15 cellular contexts compared by ENCODE assay signal in the genomic region with DNA sequence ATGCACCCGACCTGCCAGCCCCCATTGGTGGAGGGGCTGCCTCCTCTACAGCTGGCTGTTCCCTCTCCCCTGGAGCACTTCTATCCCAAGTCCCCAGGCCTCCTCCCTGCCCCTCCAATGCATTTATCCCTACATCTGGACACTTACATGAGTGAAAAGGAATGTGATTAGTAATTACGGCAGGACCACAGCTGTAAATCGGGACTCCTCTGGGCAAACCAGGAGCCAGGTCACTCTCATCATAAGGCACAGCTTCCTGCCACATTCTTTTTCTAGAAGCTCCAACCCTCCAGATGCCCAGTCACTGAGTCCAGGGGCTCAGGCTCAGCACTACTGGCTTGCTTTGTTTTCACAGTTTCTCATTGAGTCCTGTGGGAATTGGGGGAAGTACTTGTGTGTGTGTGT. TPM values are rescaled to one million over a fixed set of nuclear protein-coding genes. Genes with fewer than 3 reads are reported as not detected.
DNase-seq lines count a peak whose midpoint lies in the region; ATAC-seq and TF ChIP-seq lines count a peak whose summit lies in the region.
"Had no signal": no experiment of that assay in that cellular context is flagged by ENCODE, and none has a peak within 500 bp of the region (broad histone marks: within the 10 kb centered on the region; RNA-seq: fewer than 3 reads in every experiment).

No MANE protein-coding gene starts in this region.

- no peaks in the 10 kb centered on the region for H3K79me1 ChIP-seq in H9 (ENCODE audit: insufficient read depth, low read depth, low read length, poor library complexity, severe bottlenecking)

- H4K91ac ChIP-seq in H9 (ENCODE audit: insufficient read length, low read depth, low read length): no peak overlapping the region

- H3T11ph ChIP-seq in H9 (ENCODE audit: low read length): no peak overlapping the region

- no peaks in the 10 kb centered on the region for H3K27me3 Mint-ChIP-seq in H9 (ENCODE audit: low read depth)

- H3K36me3 Mint-ChIP-seq in H9 (ENCODE audit: insufficient read depth in 1 of 3, low read depth in 3 of 3): no peaks in the 10 kb centered on the region
- H3K36me3 Mint-ChIP-seq: mesothelial cell of epicardium had no signal

- H3K79me2 ChIP-seq in H9 (ENCODE audit: insufficient read depth, low read length): no peaks in the 10 kb centered on the region
- H3K79me2 ChIP-seq: parathyroid adenoma had no signal

- 95% methylated on average over 3 of the region's 3 CpGs for WGBS in thymus
- no CpG with 5 or more reads among the region's 3 CpGs for WGBS in H9 (ENCODE audit: extremely low coverage, insufficient read length, low lambda C conversion rate)

- no peaks in the 10 kb centered on the region for H4K20me1 ChIP-seq in H9 (ENCODE audit: control insufficient read depth, insufficient read depth, insufficient read length)

- H2BK120ac ChIP-seq in H9 (ENCODE audit: low read depth, low read length, poor library complexity, severe bottlenecking): no peak overlapping the region

- no peak overlapping the region for H3K14ac ChIP-seq in H9 (ENCODE audit: insufficient read depth, low read length)

- no peak overlapping the region for H2BK5ac ChIP-seq in H9 (ENCODE audit: insufficient read length, low read length)

- H3K36me3 ChIP-seq in thymus (ENCODE audit: control insufficient read depth, insufficient read depth): no peaks in the 10 kb centered on the region
- H3K36me3 ChIP-seq: transverse colon had no signal

- no peaks in the 10 kb centered on the region for H3K9me3 ChIP-seq in thymus (ENCODE audit: control insufficient read depth)
- H3K9me3 ChIP-seq in H9 (ENCODE audit: control insufficient read depth, low read depth, low read length): no peaks in the 10 kb centered on the region
- H3K9me3 ChIP-seq: body of pancreas, transverse colon had no signal

- H3K9ac ChIP-seq in H9 (ENCODE audit: extremely low read depth, insufficient read length, low read length): no peak overlapping the region
- H3K9ac ChIP-seq: parathyroid adenoma had no signal

- H3K4ac ChIP-seq in H9 (ENCODE audit: low read depth, low read length): no peak overlapping the region

- no peak overlapping the region for H2BK12ac ChIP-seq in H9 (ENCODE audit: insufficient read length, low read depth, low read length)

- no peak overlapping the region for H2BK20ac ChIP-seq in H9 (ENCODE audit: low read depth, low read length, poor library complexity, severe bottlenecking)

- H3K4me3 ChIP-seq in fibroblast of villous mesenchyme (ENCODE audit: low read depth, low read length) (no peak overlapping the region), thymus (ENCODE audit: low read length) (no peak overlapping the region)
- H3K4me3 ChIP-seq: body of pancreas, transverse colon had no signal

- H3K23me2 ChIP-seq in H9 (ENCODE audit: insufficient read length, low read depth, low read length, poor library complexity, severe bottlenecking): no peaks in the 10 kb centered on the region

- H3K4me3 Mint-ChIP-seq in H9: no peak overlapping the region
- H3K4me3 Mint-ChIP-seq: activated T-helper 1 cell treated with anti-CD3 and anti-CD28 coated beads, Interleukin-12 subunit alpha, Interleukin-12 subunit beta, Interleukin-2, Interleukin-4 antibody, amounts not matched to agents 30 ng/mL and 10 ng/mL and 1 ng/mL, durations not matched to agents 14 hours and 24 hours and 36 hours; mesothelial cell of epicardium had no signal

- H4K8ac ChIP-seq in H9 (replicated peaks; ENCODE audit: insufficient read length, low read depth, low read length): no peak overlapping the region

- ATAC-seq in HG03039 (IDR thresholded peaks at IDR 0.05; ENCODE audit: unreplicated experiment): no peak
- ATAC-seq: body of pancreas had no signal

- no peak overlapping the region for H2AFZ ChIP-seq in H9 (ENCODE audit: low read length)
- H2AFZ ChIP-seq: parathyroid adenoma had no signal

- no peak overlapping the region for H2BK15ac ChIP-seq in H9 (ENCODE audit: low read depth, low read length)

- peak; percentile 10 for DNase-seq in NCI-H2171 treated with DMSO at 0.1 percent for 48 hours (lab: John Stamatoyannopoulos, UW)
- no peak for DNase-seq in NCI-H2171 (lab: John Stamatoyannopoulos, UW)
- peak; percentile 33 for DNase-seq in T1000 (lab: John Stamatoyannopoulos, UW)
- peak; percentile 56 for DNase-seq in fibroblast of villous mesenchyme (ENCODE audit: low read depth)
- no peak for DNase-seq in H9
- no peak for DNase-seq in activated CD4-positive, CD25-positive, alpha-beta regulatory T cell treated with anti-CD3 and anti-CD28 coated beads, Interleukin-2, amount 50 U/mL, for 72 hours
- DNase-seq: activated CD4-positive, alpha-beta T cell treated with anti-CD3 and anti-CD28 coated beads for 4 hours; body of pancreas; DMS153; transverse colon had no signal

- no peak overlapping the region for H3K4me2 ChIP-seq in H9 (ENCODE audit: insufficient read depth, insufficient read length, low read length)

- no peak overlapping the region for H3K23ac ChIP-seq in H9 (ENCODE audit: insufficient read length, low read depth, low read length)

- no peak overlapping the region for H2AK5ac ChIP-seq in H9 (ENCODE audit: insufficient read length, low read length)

- TF ChIP-seq CTCF in fibroblast of villous mesenchyme (IDR thresholded peaks at IDR 0.05; ENCODE audit: insufficient read depth, low read depth, low read length) (no peak), H9 (conservative IDR thresholded peaks at IDR 0.05) (no peak)

- H3K27ac Mint-ChIP-seq in H9: peak overlapping the region in 1 of 3 experiments; percentile 82; a peak in 1 of 7 replicates
- H3K27ac Mint-ChIP-seq: activated T-helper 1 cell treated with anti-CD3 and anti-CD28 coated beads, Interleukin-12 subunit alpha, Interleukin-12 subunit beta, Interleukin-2, Interleukin-4 antibody, amounts not matched to agents 30 ng/mL and 10 ng/mL and 1 ng/mL, durations not matched to agents 14 hours and 24 hours and 36 hours; mesothelial cell of epicardium had no signal

- H4K5ac ChIP-seq in H9 (ENCODE audit: insufficient read length, low read depth, low read length): no peak overlapping the region

- H3K27ac ChIP-seq in thymus (ENCODE audit: low read depth) (peak overlapping the region; percentile 69), H9 (ENCODE audit: insufficient read length, low read depth, low read length) (no peak overlapping the region)
- H3K27ac ChIP-seq: body of pancreas, parathyroid adenoma, transverse colon had no signal

- peaks cover 24% of the 10 kb centered on the region for H3K4me1 ChIP-seq in thymus (ENCODE audit: control insufficient read depth, insufficient read depth, low read length)
- H3K4me1 ChIP-seq in H9 (ENCODE audit: insufficient read depth, low read length): no peaks in the 10 kb centered on the region
- H3K4me1 ChIP-seq: parathyroid adenoma had no signal

- H3K56ac ChIP-seq in H9 (ENCODE audit: insufficient read length, low read depth, low read length): no peak overlapping the region

- no peaks in the 10 kb centered on the region for H3K9me3 Mint-ChIP-seq in H9
- H3K9me3 Mint-ChIP-seq: activated T-helper 1 cell treated with anti-CD3 and anti-CD28 coated beads, Interleukin-12 subunit alpha, Interleukin-12 subunit beta, Interleukin-2, Interleukin-4 antibody, amounts not matched to agents 30 ng/mL and 10 ng/mL and 1 ng/mL, durations not matched to agents 14 hours and 24 hours and 36 hours; mesothelial cell of epicardium had no signal

- H3K18ac ChIP-seq in H9 (ENCODE audit: insufficient read length, low read depth, low read length): no peak overlapping the region

- H3K27me3 ChIP-seq in thymus (ENCODE audit: control insufficient read depth, insufficient read depth) (no peaks in the 10 kb centered on the region), H9 (ENCODE audit: insufficient read depth, low read length) (no peaks in the 10 kb centered on the region)
- H3K27me3 ChIP-seq: body of pancreas, transverse colon had no signal

- H3K4me1 Mint-ChIP-seq in H9: peaks cover 6 to 7% of the 10 kb centered on the region in 2 experiments

RNA-seq across cellular contexts. Expression of a gene that starts 54.3 kb away (rescaled TPM):
- total RNA-seq in fibroblast of villous mesenchyme (1.6 and 2.2 TPM in 2 replicates), H9 (2021) (1.5 TPM in 2 replicates)
- polyA plus RNA-seq in thymus: 5.4 TPM

Comparison
In these comparisons a context has a peak if more than half of its experiments do, and no peak if none do; other contexts are left out.
1. DNase-seq: peak in NCI-H2171 treated with DMSO at 0.1 percent for 48 hours (single experiment), T1000 (single experiment) and fibroblast of villous mesenchyme (single experiment); none in NCI-H2171 (single experiment), H9 (single experiment) and activated CD4-positive, CD25-positive, alpha-beta regulatory T cell treated with anti-CD3 and anti-CD28 coated beads, Interleukin-2, amount 50 U/mL, for 72 hours (single experiment).